In the genomic region with DNA sequence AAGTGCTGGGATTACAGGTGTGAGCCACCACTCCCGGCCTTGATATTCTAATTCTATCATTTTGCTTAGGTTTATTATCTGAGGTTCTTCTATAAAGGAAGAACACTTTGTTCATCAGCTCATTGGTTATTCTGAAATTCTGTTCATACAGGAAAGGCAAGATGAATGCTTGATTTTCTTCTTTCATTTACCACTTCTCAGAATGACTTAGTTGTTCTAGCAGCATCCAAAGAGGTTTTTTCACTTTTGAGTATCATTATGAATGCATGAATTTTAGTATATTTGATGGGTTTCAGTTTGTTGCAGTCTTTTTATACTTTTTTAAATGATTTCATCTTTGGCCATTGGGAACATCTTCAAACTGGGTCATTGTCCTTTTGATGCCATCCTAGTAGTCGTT, we compare ENCODE assay signal across 3 cellular contexts.
A peak's percentile ranks its signal among the peaks of the same experiment; 100 is the strongest.
TF ChIP-seq lines count a peak whose summit lies in the region.

No MANE protein-coding gene starts in this region.

TF ChIP-seq in A549, 52 proteins besides CTCF, POLR2A, EP300 and RAD21:
- no peak for TF ChIP-seq ZNF302 (CRISPR knock-in tag; IDR thresholded peaks at IDR 0.05)
- no peak for TF ChIP-seq EHF (CRISPR knock-in tag; IDR thresholded peaks at IDR 0.05)
- no peak for TF ChIP-seq NPAS2 (CRISPR knock-in tag; IDR thresholded peaks at IDR 0.05; ENCODE audit: borderline replicate concordance)
- TF ChIP-seq, protein P1, sequence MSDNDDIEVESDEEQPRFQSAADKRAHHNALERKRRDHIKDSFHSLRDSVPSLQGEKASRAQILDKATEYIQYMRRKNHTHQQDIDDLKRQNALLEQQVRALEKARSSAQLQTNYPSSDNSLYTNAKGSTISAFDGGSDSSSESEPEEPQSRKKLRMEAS (IDR thresholded peaks at IDR 0.05), result no peak
- no peak for TF ChIP-seq POLR2AphosphoS2 (conservative IDR thresholded peaks at IDR 0.05; ENCODE audit: low read length)
- TF ChIP-seq, protein P2, sequence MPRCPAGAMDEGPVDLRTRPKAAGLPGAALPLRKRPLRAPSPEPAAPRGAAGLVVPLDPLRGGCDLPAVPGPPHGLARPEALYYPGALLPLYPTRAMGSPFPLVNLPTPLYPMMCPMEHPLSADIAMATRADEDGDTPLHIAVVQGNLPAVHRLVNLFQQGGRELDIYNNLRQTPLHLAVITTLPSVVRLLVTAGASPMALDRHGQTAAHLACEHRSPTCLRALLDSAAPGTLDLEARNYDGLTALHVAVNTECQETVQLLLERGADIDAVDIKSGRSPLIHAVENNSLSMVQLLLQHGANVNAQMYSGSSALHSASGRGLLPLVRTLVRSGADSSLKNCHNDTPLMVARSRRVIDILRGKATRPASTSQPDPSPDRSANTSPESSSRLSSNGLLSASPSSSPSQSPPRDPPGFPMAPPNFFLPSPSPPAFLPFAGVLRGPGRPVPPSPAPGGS (IDR thresholded peaks at IDR 0.05), result no peak
- TF ChIP-seq PHF8 (IDR thresholded peaks at IDR 0.05; ENCODE audit: borderline replicate concordance, low read depth), result no peak
- TF ChIP-seq CBX2 (IDR thresholded peaks at IDR 0.05; ENCODE audit: borderline replicate concordance, low read depth), result no peak
- TF ChIP-seq KDM1A (IDR thresholded peaks at IDR 0.05; ENCODE audit: low read depth), result no peak
- TF ChIP-seq TFCP2L1 (CRISPR knock-in tag; IDR thresholded peaks at IDR 0.05), result no peak
- no peak for TF ChIP-seq HEYL (CRISPR knock-in tag; IDR thresholded peaks at IDR 0.05)
- TF ChIP-seq GATA3 (IDR thresholded peaks at IDR 0.05; ENCODE audit: borderline replicate concordance), result no peak
- TF ChIP-seq EHMT2 (IDR thresholded peaks at IDR 0.05; ENCODE audit: low read depth), result no peak
- TF ChIP-seq BHLHE40 (IDR thresholded peaks at IDR 0.05; ENCODE audit: low read depth, low read length), result no peak
- TF ChIP-seq, protein P3, sequence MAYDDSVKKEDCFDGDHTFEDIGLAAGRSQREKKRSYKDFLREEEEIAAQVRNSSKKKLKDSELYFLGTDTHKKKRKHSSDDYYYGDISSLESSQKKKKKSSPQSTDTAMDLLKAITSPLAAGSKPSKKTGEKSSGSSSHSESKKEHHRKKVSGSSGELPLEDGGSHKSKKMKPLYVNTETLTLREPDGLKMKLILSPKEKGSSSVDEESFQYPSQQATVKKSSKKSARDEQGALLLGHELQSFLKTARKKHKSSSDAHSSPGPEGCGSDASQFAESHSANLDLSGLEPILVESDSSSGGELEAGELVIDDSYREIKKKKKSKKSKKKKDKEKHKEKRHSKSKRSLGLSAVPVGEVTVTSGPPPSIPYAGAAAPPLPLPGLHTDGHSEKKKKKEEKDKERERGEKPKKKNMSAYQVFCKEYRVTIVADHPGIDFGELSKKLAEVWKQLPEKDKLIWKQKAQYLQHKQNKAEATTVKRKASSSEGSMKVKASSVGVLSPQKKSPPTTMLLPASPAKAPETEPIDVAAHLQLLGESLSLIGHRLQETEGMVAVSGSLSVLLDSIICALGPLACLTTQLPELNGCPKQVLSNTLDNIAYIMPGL (CRISPR knock-in tag; IDR thresholded peaks at IDR 0.05; ENCODE audit: borderline replicate concordance), result no peak
- no peak for TF ChIP-seq ZSCAN20 (CRISPR knock-in tag; IDR thresholded peaks at IDR 0.05)
- TF ChIP-seq FOXS1 (CRISPR knock-in tag; IDR thresholded peaks at IDR 0.05), result no peak
- TF ChIP-seq, protein P4, sequence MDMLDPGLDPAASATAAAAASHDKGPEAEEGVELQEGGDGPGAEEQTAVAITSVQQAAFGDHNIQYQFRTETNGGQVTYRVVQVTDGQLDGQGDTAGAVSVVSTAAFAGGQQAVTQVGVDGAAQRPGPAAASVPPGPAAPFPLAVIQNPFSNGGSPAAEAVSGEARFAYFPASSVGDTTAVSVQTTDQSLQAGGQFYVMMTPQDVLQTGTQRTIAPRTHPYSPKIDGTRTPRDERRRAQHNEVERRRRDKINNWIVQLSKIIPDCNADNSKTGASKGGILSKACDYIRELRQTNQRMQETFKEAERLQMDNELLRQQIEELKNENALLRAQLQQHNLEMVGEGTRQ (IDR thresholded peaks at IDR 0.05), result no peak
- TF ChIP-seq FOSB (CRISPR knock-in tag; IDR thresholded peaks at IDR 0.05), result no peak
- TF ChIP-seq HOXB13 (CRISPR knock-in tag; IDR thresholded peaks at IDR 0.05; ENCODE audit: low read depth), result no peak

TF ChIP-seq in GM12878, 131 proteins besides CTCF, POLR2A, EP300 and RAD21:
- TF ChIP-seq JUNB (IDR thresholded peaks at IDR 0.05), result peak; percentile 67
- TF ChIP-seq, protein P5, sequence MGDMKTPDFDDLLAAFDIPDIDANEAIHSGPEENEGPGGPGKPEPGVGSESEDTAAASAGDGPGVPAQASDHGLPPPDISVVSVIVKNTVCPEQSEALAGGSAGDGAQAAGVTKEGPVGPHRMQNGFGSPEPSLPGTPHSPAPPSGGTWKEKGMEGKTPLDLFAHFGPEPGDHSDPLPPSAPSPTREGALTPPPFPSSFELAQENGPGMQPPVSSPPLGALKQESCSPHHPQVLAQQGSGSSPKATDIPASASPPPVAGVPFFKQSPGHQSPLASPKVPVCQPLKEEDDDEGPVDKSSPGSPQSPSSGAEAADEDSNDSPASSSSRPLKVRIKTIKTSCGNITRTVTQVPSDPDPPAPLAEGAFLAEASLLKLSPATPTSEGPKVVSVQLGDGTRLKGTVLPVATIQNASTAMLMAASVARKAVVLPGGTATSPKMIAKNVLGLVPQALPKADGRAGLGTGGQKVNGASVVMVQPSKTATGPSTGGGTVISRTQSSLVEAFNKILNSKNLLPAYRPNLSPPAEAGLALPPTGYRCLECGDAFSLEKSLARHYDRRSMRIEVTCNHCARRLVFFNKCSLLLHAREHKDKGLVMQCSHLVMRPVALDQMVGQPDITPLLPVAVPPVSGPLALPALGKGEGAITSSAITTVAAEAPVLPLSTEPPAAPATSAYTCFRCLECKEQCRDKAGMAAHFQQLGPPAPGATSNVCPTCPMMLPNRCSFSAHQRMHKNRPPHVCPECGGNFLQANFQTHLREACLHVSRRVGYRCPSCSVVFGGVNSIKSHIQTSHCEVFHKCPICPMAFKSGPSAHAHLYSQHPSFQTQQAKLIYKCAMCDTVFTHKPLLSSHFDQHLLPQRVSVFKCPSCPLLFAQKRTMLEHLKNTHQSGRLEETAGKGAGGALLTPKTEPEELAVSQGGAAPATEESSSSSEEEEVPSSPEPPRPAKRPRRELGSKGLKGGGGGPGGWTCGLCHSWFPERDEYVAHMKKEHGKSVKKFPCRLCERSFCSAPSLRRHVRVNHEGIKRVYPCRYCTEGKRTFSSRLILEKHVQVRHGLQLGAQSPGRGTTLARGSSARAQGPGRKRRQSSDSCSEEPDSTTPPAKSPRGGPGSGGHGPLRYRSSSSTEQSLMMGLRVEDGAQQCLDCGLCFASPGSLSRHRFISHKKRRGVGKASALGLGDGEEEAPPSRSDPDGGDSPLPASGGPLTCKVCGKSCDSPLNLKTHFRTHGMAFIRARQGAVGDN (IDR thresholded peaks at IDR 0.05), result no peak
- no peak for TF ChIP-seq MTA3 (IDR thresholded peaks at IDR 0.05; ENCODE audit: borderline replicate concordance, low read length)
- TF ChIP-seq TCF7 (IDR thresholded peaks at IDR 0.05; ENCODE audit: borderline replicate concordance), result no peak
- TF ChIP-seq MTA2 (IDR thresholded peaks at IDR 0.05; ENCODE audit: low read depth), result no peak
- TF ChIP-seq ZNF207 (IDR thresholded peaks at IDR 0.05; ENCODE audit: borderline replicate concordance), result no peak
- TF ChIP-seq, protein P6, sequence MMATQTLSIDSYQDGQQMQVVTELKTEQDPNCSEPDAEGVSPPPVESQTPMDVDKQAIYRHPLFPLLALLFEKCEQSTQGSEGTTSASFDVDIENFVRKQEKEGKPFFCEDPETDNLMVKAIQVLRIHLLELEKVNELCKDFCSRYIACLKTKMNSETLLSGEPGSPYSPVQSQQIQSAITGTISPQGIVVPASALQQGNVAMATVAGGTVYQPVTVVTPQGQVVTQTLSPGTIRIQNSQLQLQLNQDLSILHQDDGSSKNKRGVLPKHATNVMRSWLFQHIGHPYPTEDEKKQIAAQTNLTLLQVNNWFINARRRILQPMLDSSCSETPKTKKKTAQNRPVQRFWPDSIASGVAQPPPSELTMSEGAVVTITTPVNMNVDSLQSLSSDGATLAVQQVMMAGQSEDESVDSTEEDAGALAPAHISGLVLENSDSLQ (IDR thresholded peaks at IDR 0.05), result no peak
- TF ChIP-seq SIX5 (IDR thresholded peaks at IDR 0.05; ENCODE audit: low read depth, low read length, severe bottlenecking), result no peak
- TF ChIP-seq NBN (IDR thresholded peaks at IDR 0.05), result no peak
- no peak for TF ChIP-seq POLR2AphosphoS2 (IDR thresholded peaks at IDR 0.05; ENCODE audit: low read depth, low read length)
- no peak for TF ChIP-seq CBFB (IDR thresholded peaks at IDR 0.05; ENCODE audit: low read depth)
- TF ChIP-seq NFIC (IDR thresholded peaks at IDR 0.05; ENCODE audit: low read depth, low read length), result peak; percentile 49; the same call in 1 of the 2 replicates
- TF ChIP-seq RAD51 (IDR thresholded peaks at IDR 0.05), result no peak

TF ChIP-seq in HEK293T, 16 proteins besides CTCF, POLR2A, EP300 and RAD21:
- TF ChIP-seq FOXM1 (IDR thresholded peaks at IDR 0.05; ENCODE audit: borderline replicate concordance) (no peak), TARDBP (IDR thresholded peaks at IDR 0.05) (no peak), ARNT (IDR thresholded peaks at IDR 0.05) (no peak), BHLHE40 (IDR thresholded peaks at IDR 0.05; ENCODE audit: borderline replicate concordance) (no peak), CTBP1 (IDR thresholded peaks at IDR 0.05; ENCODE audit: borderline replicate concordance) (no peak), L3MBTL2 (conservative IDR thresholded peaks at IDR 0.05) (no peak), FOXK2 (IDR thresholded peaks at IDR 0.05) (no peak), ELF4 (IDR thresholded peaks at IDR 0.05) (no peak), FOXA1 (IDR thresholded peaks at IDR 0.05) (no peak), SP1 (IDR thresholded peaks at IDR 0.05) (no peak), ZNF384 (IDR thresholded peaks at IDR 0.05) (no peak), HDGF (IDR thresholded peaks at IDR 0.05; ENCODE audit: borderline replicate concordance) (no peak), SUZ12 (IDR thresholded peaks at IDR 0.05) (no peak), LEF1 (IDR thresholded peaks at IDR 0.05; ENCODE audit: borderline replicate concordance) (no peak), NFRKB (IDR thresholded peaks at IDR 0.05) (no peak)
- TF ChIP-seq, protein P6 (IDR thresholded peaks at IDR 0.05), result no peak
TF ChIP-seq in HEK293T: peak in this region for 0.
